In the genomic region with DNA sequence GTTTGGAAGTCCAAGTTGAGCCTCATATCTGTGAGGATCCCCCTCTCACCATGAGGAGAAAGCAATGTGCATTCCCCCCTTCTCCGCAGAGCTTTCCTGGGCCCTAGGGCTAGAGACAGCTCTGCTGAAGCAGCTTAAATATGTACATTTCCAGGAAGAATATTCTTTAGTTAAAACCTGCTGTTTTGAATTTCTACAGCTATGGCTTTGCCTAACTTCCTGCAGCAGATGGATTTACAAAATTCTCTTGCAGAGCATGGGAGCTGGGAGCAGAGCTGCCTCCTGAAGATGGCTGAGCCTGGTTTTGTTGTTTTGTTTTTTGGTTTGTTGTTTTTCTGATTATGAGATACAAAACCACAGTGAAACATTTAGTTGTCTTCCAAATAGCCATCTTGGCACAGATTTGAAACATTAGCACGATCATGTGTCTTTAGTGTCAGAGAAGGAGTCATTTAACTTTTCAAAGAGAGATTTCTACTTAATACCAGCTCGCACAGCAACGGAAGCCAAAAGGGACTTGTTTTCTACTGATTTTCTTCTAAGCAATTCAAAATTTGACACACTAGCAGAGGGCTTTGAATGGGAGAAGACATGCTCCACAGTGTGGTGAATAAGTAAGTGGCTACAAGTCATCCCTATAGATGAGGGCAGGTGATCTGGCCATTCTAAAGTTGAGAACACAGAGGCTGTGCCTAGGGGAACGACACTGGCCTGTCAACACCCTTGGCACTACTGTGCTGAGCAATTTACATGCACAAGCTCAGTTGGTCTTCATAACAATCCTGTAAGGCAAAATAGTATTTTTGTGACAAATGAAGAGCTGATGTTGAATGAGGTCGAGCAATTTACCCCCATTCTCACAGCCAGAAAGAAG, we compare ENCODE assay signal across 15 cellular contexts.
"Had no signal": no experiment of that assay in that cellular context is flagged by ENCODE, and none has a peak within 500 bp of the region (broad histone marks: within the 10 kb centered on the region; RNA-seq: fewer than 3 reads in every experiment).

No MANE protein-coding gene starts in this region.

- H3K27ac Mint-ChIP-seq: effector memory CD8-positive, alpha-beta T cell; natural killer cell treated with Interleukin-12 subunit alpha and Interleukin-12 subunit beta and Interleukin-15 and Interleukin-18, amount 100 ng/mL, for 72 hours; stimulated activated naive CD8-positive, alpha-beta T cell treated with anti-CD3 and anti-CD28 coated beads, Interleukin-15, Interleukin-2, amounts not matched to agents 100 ng/mL and 50 ng/mL, for 24 hours had no signal

- H3K9me3 Mint-ChIP-seq: central memory CD8-positive, alpha-beta T cell; effector memory CD8-positive, alpha-beta T cell; natural killer cell treated with Interleukin-12 subunit alpha and Interleukin-12 subunit beta and Interleukin-15 and Interleukin-18, amount 100 ng/mL, for 72 hours; stimulated activated naive CD8-positive, alpha-beta T cell treated with anti-CD3 and anti-CD28 coated beads, Interleukin-15, Interleukin-2, amounts not matched to agents 100 ng/mL and 50 ng/mL, for 24 hours had no signal

- H3K4me3 ChIP-seq: pancreas, testis had no signal

- H3K36me3 ChIP-seq: pancreas had no signal

- H3K27ac ChIP-seq: epithelial cell of prostate, pancreas, testis had no signal

- H3K27me3 Mint-ChIP-seq: natural killer cell treated with Interleukin-12 subunit alpha and Interleukin-12 subunit beta and Interleukin-15 and Interleukin-18, amount 100 ng/mL, for 72 hours had no signal

- DNase-seq: activated CD4-positive, alpha-beta T cell treated with anti-CD3 and anti-CD28 coated beads, Interleukin-2, amount 50 U/mL, for 1 hour; activated CD4-positive, CD25-positive, alpha-beta regulatory T cell; activated naive CD4-positive, alpha-beta T cell treated with anti-CD3 and anti-CD28 coated beads, Interleukin-2, amount 50 U/mL, for 16 hours; activated T-cell treated with anti-CD3 and anti-CD28 coated beads, Interleukin-2, amount 50 U/mL, for 1 hour; effector memory CD8-positive, alpha-beta T cell; left colon; pancreas; stimulated activated CD4-positive, alpha-beta T cell treated with anti-CD3 and anti-CD28 coated beads, Interleukin-15, amount 100 ng/mL, for 24 hours; stimulated activated CD4-positive, alpha-beta T cell treated with anti-CD3 and anti-CD28 coated beads, Interleukin-4, amount 100 ng/mL, for 24 hours; T-helper 2 cell; testis had no signal

- H3K9me3 ChIP-seq: pancreas, testis had no signal

- H3K27me3 ChIP-seq: pancreas, testis had no signal

- H3K36me3 Mint-ChIP-seq: natural killer cell treated with Interleukin-12 subunit alpha and Interleukin-12 subunit beta and Interleukin-15 and Interleukin-18, amount 100 ng/mL, for 72 hours had no signal

- H3K4me1 Mint-ChIP-seq: central memory CD8-positive, alpha-beta T cell had no signal

- H3K4me1 ChIP-seq: pancreas, testis had no signal

- H3K4me3 Mint-ChIP-seq: central memory CD8-positive, alpha-beta T cell; effector memory CD8-positive, alpha-beta T cell; natural killer cell treated with Interleukin-12 subunit alpha and Interleukin-12 subunit beta and Interleukin-15 and Interleukin-18, amount 100 ng/mL, for 72 hours; stimulated activated naive CD8-positive, alpha-beta T cell treated with anti-CD3 and anti-CD28 coated beads, Interleukin-15, Interleukin-2, amounts not matched to agents 100 ng/mL and 50 ng/mL, for 24 hours had no signal

- ATAC-seq: effector memory CD8-positive, alpha-beta T cell; left colon; pancreas had no signal
